Comparison of ENCODE assay signal across 8 cellular contexts in the genomic region with DNA sequence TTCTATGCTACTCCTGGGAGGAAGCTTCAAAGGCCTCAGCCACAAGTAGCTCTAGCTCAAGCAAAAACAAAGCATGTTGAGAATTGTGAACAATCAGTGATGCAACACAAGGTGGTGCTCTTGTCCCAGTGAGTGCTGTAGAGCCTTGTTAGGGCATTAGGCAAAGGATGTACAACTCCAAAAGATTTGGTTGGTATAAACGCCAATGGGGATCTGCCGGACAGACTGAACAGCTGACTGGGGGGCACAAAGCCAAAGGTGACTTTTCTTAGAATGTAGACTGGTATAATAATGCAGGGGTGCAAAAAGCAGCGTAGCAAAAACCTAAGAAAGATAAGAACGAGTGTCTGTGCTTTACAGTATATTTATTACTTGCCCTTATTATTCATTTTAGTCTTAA.
A peak's percentile ranks its signal among the peaks of the same experiment; 100 is the strongest.
DNase-seq lines count a peak whose midpoint lies in the region; ATAC-seq and TF ChIP-seq lines count a peak whose summit lies in the region.

No MANE protein-coding gene starts in this region.

- H3K9me3 Mint-ChIP-seq in activated T-helper 2 cell treated with anti-CD3 and anti-CD28 coated beads, Interferon-gamma antibody, Interleukin-2, Interleukin-4, amounts not matched to agents 10 μg/mL and 5 μg/mL and 100 μg/mL, durations not matched to agents 14 hours and 24 hours and 36 hours: no peaks in the 10 kb centered on the region

- no peaks in the 10 kb centered on the region for H3K9me3 ChIP-seq in MG63
- no peaks in the 10 kb centered on the region for H3K9me3 ChIP-seq in esophagus squamous epithelium
- no peaks in the 10 kb centered on the region for H3K9me3 ChIP-seq in ovary

- TF ChIP-seq POLR2A in esophagus squamous epithelium (IDR thresholded peaks at IDR 0.05): no peak
- TF ChIP-seq POLR2A in ovary (IDR thresholded peaks at IDR 0.05): no peak

- no peaks in the 10 kb centered on the region for H3K27me3 ChIP-seq in MG63
- H3K27me3 ChIP-seq in esophagus squamous epithelium: no peaks in the 10 kb centered on the region
- H3K27me3 ChIP-seq in ovary: no peaks in the 10 kb centered on the region

- WGBS in esophagus squamous epithelium, 2 donors: 40 to 57% methylated on average over 4 of the region's 4 CpGs
- 14 to 24% (median 16%) methylated on average over 4 of the region's 4 CpGs for WGBS in ovary, 3 donors

- H3K4me3 ChIP-seq in MG63 (no peak overlapping the region), esophagus squamous epithelium (no peak overlapping the region), ovary (no peak overlapping the region)

- H3K4me1 ChIP-seq in esophagus squamous epithelium (no peaks in the 10 kb centered on the region), ovary (ENCODE audit: insufficient read depth) (no peaks in the 10 kb centered on the region)

- peak; percentile 57 for ATAC-seq in GM19025 (IDR thresholded peaks at IDR 0.05; ENCODE audit: low read depth, unreplicated experiment)

- H3K27me3 Mint-ChIP-seq in activated T-helper 2 cell treated with anti-CD3 and anti-CD28 coated beads, Interferon-gamma antibody, Interleukin-2, Interleukin-4, amounts not matched to agents 10 μg/mL and 5 μg/mL and 100 μg/mL, durations not matched to agents 14 hours and 24 hours and 36 hours (ENCODE audit: low read depth): no peaks in the 10 kb centered on the region

- H3K36me3 ChIP-seq in MG63: no peaks in the 10 kb centered on the region
- H3K36me3 ChIP-seq in esophagus squamous epithelium: no peaks in the 10 kb centered on the region
- no peaks in the 10 kb centered on the region for H3K36me3 ChIP-seq in ovary

- H3K36me3 Mint-ChIP-seq in activated T-helper 2 cell treated with anti-CD3 and anti-CD28 coated beads, Interferon-gamma antibody, Interleukin-2, Interleukin-4, amounts not matched to agents 10 μg/mL and 5 μg/mL and 100 μg/mL, durations not matched to agents 14 hours and 24 hours and 36 hours (ENCODE audit: low read depth): no peaks in the 10 kb centered on the region

- H3K27ac Mint-ChIP-seq in activated T-helper 2 cell treated with anti-CD3 and anti-CD28 coated beads, Interferon-gamma antibody, Interleukin-2, Interleukin-4, amounts not matched to agents 10 μg/mL and 5 μg/mL and 100 μg/mL, durations not matched to agents 14 hours and 24 hours and 36 hours: no peak overlapping the region

- intact Hi-C loops in esophagus squamous epithelium (cut with DNase I): no loop called here
- intact Hi-C loops in ovary (cut with DNase I): loop anchor here in 2 of 4 donors (5.0 to 10.0 kb wide), 2 partner anchors 311 to 313 kb away; no protein-coding TSS in a partner anchor
- intact Hi-C loops in activated T-helper 2 cell treated with anti-CD3 and anti-CD28 coated beads, Interferon-gamma antibody, Interleukin-2, Interleukin-4, amounts not matched to agents 10 μg/mL and 5 μg/mL and 100 μg/mL, durations not matched to agents 14 hours and 24 hours and 36 hours (cut with micrococcal nuclease): loop anchor here (1.0 kb wide), 1 partner anchor 105 kb away; no protein-coding TSS in a partner anchor

- no peak overlapping the region for H3K4me3 Mint-ChIP-seq in activated T-helper 2 cell treated with anti-CD3 and anti-CD28 coated beads, Interferon-gamma antibody, Interleukin-2, Interleukin-4, amounts not matched to agents 10 μg/mL and 5 μg/mL and 100 μg/mL, durations not matched to agents 14 hours and 24 hours and 36 hours (ENCODE audit: low read depth)

- TF ChIP-seq EP300 in ovary (IDR thresholded peaks at IDR 0.05): no peak

- no peaks in the 10 kb centered on the region for H3K4me1 Mint-ChIP-seq in activated T-helper 2 cell treated with anti-CD3 and anti-CD28 coated beads, Interferon-gamma antibody, Interleukin-2, Interleukin-4, amounts not matched to agents 10 μg/mL and 5 μg/mL and 100 μg/mL, durations not matched to agents 14 hours and 24 hours and 36 hours (ENCODE audit: low read depth)

- peak in 4 of 6 experiments; percentile 33 to 59 (median 46) for TF ChIP-seq CTCF in esophagus squamous epithelium (IDR thresholded peaks at IDR 0.05)
- peak in 2 of 3 donors; percentile 31 to 36 for TF ChIP-seq CTCF in ovary (IDR thresholded peaks at IDR 0.05)

- H3K27ac ChIP-seq in esophagus squamous epithelium (no peak overlapping the region), ovary (no peak overlapping the region)

- DNase-seq in COR-L47 (lab: John Stamatoyannopoulos, UW): peak; percentile 64
- DNase-seq in MG63: peak; percentile 2
- peak; percentile 28 for DNase-seq in RPMI8226
- no peak for DNase-seq in esophagus squamous epithelium (lab: John Stamatoyannopoulos, UW)
- peak; percentile 16 to 36 (median 25) for DNase-seq in ovary
- DNase-seq in NCI-H2227 (lab: John Stamatoyannopoulos, UW; ENCODE audit: unreplicated experiment): no peak
- DNase-seq in activated T-helper 2 cell treated with anti-CD3 and anti-CD28 coated beads, Interferon-gamma antibody, Interleukin-2, Interleukin-4, amounts not matched to agents 10 μg/mL and 5 μg/mL and 100 μg/mL, durations not matched to agents 14 hours and 24 hours and 36 hours (ENCODE audit: low spot score): no peak

Comparison
In these comparisons a context has a peak if more than half of its experiments do, and no peak if none do; other contexts are left out.
1. DNase-seq: peak in COR-L47 (single experiment), MG63 (single experiment), RPMI8226 (single experiment) and ovary (5 of 5); none in esophagus squamous epithelium (single experiment), NCI-H2227 (single experiment) and activated T-helper 2 cell treated with anti-CD3 and anti-CD28 coated beads, Interferon-gamma antibody, Interleukin-2, Interleukin-4, amounts not matched to agents 10 μg/mL and 5 μg/mL and 100 μg/mL, durations not matched to agents 14 hours and 24 hours and 36 hours (single experiment).